Comparison of ENCODE assay signal across 1 cellular context in the genomic region with DNA sequence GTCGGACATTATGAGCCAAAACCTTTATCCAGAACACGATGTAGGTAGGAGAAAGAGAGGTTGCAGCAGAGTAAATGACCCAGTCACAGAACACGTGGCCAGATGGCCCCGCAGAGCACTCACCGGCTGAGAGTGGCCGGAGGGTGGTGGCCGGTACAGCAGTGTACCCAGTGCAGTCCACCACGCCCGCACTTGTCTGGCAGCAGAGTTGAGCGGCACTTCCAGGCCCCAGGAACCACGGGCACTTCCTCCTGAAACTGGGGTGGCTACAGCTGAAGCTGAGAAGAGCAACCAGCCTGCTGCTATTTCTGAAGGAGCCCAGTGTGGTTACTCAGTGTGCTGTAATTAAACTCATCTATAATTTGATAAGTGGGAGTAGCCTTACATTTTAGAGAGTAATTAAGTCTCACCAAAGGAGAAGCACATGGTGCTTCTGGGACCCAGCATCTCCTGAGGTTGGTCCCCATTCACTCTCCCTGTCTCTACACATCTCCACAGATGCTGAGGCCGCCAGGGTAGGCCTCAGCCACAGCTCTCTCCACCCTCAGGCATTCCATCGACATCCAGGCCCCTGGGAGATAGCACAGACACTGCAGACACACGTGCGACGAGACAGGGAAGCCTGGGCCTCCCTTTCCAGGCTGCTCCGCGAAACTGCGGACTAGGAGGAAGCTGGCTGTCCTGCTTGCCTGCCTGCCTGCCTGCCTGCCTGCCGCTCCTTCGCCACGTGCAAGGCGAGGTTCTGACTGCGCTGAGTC.
TF ChIP-seq lines count a peak whose summit lies in the region.

No MANE protein-coding gene starts in this region.

TF ChIP-seq in SK-N-SH, 30 proteins besides CTCF, POLR2A, EP300 and RAD21:
- TF ChIP-seq FOXJ3 (CRISPR knock-in tag; IDR thresholded peaks at IDR 0.05) (peak; percentile 54; the same call in 1 of the 2 replicates), SIN3A (IDR thresholded peaks at IDR 0.05; ENCODE audit: borderline replicate concordance, low read depth, low read length) (no peak), NRF1 (IDR thresholded peaks at IDR 0.05; ENCODE audit: low read depth, low read length) (no peak), MXI1 (IDR thresholded peaks at IDR 0.05; ENCODE audit: low read depth, low read length) (peak; percentile 48; the same call in 1 of the 2 replicates), RCOR1 (IDR thresholded peaks at IDR 0.05; ENCODE audit: low read length) (peak; percentile 50; the same call in 1 of the 2 replicates), CHD2 (IDR thresholded peaks at IDR 0.05; ENCODE audit: low read length, partially characterized antibody) (peak; percentile 32)
- TF ChIP-seq, protein P1, sequence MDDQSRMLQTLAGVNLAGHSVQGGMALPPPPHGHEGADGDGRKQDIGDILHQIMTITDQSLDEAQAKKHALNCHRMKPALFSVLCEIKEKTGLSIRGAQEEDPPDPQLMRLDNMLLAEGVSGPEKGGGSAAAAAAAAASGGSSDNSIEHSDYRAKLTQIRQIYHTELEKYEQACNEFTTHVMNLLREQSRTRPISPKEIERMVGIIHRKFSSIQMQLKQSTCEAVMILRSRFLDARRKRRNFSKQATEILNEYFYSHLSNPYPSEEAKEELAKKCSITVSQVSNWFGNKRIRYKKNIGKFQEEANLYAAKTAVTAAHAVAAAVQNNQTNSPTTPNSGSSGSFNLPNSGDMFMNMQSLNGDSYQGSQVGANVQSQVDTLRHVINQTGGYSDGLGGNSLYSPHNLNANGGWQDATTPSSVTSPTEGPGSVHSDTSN (IDR thresholded peaks at IDR 0.05): no peak
- TF ChIP-seq, protein P2, sequence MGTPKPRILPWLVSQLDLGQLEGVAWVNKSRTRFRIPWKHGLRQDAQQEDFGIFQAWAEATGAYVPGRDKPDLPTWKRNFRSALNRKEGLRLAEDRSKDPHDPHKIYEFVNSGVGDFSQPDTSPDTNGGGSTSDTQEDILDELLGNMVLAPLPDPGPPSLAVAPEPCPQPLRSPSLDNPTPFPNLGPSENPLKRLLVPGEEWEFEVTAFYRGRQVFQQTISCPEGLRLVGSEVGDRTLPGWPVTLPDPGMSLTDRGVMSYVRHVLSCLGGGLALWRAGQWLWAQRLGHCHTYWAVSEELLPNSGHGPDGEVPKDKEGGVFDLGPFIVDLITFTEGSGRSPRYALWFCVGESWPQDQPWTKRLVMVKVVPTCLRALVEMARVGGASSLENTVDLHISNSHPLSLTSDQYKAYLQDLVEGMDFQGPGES (IDR thresholded peaks at IDR 0.05; ENCODE audit: low read depth, low read length): no peak
